10 cellular contexts compared by ENCODE assay signal in genomic region chr1:218476385-218476784, GRCh38.
DNase-seq lines count a peak whose midpoint lies in the region; TF ChIP-seq lines count a peak whose summit lies in the region.
"Had no signal": no experiment of that assay in that cellular context is flagged by ENCODE, and none has a peak within 500 bp of the region (broad histone marks: within the 10 kb centered on the region; RNA-seq: fewer than 3 reads in every experiment).

No MANE protein-coding gene starts in this region.

- no peak overlapping the region for H3K27ac ChIP-seq in AG04450 (ENCODE audit: low read depth, low read length)
- H3K27ac ChIP-seq: BLaER1 had no signal

- POLR2A ChIA-PET in AG04450 (lab: Yijun Ruan, JAX), result no interaction called here

- in situ Hi-C loops in astrocyte of the spinal cord (cut with HindIII; ENCODE audit: low sequenced_read_pairs), result no loop called here
- in situ Hi-C loops in GM13976 (cut with MboI; ENCODE audit: low sequenced_read_pairs, unreplicated experiment), result no loop called here

- CTCF ChIA-PET in AG04450 (lab: Charles Lee), result no interaction called here

- TF ChIP-seq CTCF in AG04450 (IDR thresholded peaks at IDR 0.05; ENCODE audit: low read depth, low read length) (no peak), astrocyte of the spinal cord (IDR thresholded peaks at IDR 0.05; ENCODE audit: low read depth, low read length) (no peak), GM13976 (IDR thresholded peaks at IDR 0.05; ENCODE audit: borderline replicate concordance, control extremely low read depth, extremely low read depth, insufficient read depth, missing control alignments) (no peak)

- H3K27me3 ChIP-seq in AG04450 (ENCODE audit: control insufficient read depth, insufficient read depth, low read length), result no peaks in the 10 kb centered on the region
- H3K27me3 ChIP-seq: BLaER1 had no signal

- H3K4me3 ChIP-seq in AG04450 (ENCODE audit: low read depth, low read length), result no peak overlapping the region
- no peak overlapping the region for H3K4me3 ChIP-seq in astrocyte of the spinal cord (ENCODE audit: low read depth, low read length)
- H3K4me3 ChIP-seq: BLaER1 had no signal

- H3K9me3 ChIP-seq in AG04450 (ENCODE audit: control insufficient read depth, insufficient read depth, low read length), result no peaks in the 10 kb centered on the region
- H3K9me3 ChIP-seq: BLaER1 had no signal

- DNase-seq in AG04450 (ENCODE audit: low read depth, low spot score) (peak; percentile 66), HT1080 (ENCODE audit: low read depth) (peak; percentile 73), astrocyte of the spinal cord (ENCODE audit: low read depth, low spot score) (peak; percentile 86), kidney glomerular epithelial cell (lab: John Stamatoyannopoulos, UW) (peak; percentile 78), cerebellar nuclear complex (lab: John Stamatoyannopoulos, UW) (no peak), GM13976 (ENCODE audit: low spot score) (no peak), T-helper 1 cell (no peak)
- DNase-seq in activated T-cell treated with anti-CD3 and anti-CD28 coated beads, Interleukin-2, amount 50 U/mL, for 1 hour, result no peak
- DNase-seq: NCI-H1092 had no signal

Comparison
In these comparisons a context has a peak if more than half of its experiments do, and no peak if none do; other contexts are left out.
1. DNase-seq: peak in AG04450 (single experiment), HT1080 (single experiment), astrocyte of the spinal cord (single experiment) and kidney glomerular epithelial cell (single experiment); none in cerebellar nuclear complex (0 of 2), GM13976 (single experiment), T-helper 1 cell (0 of 5) and activated T-cell treated with anti-CD3 and anti-CD28 coated beads, Interleukin-2, amount 50 U/mL, for 1 hour (single experiment).